ENCODE assay signal across 14 cellular contexts in the genomic region with DNA sequence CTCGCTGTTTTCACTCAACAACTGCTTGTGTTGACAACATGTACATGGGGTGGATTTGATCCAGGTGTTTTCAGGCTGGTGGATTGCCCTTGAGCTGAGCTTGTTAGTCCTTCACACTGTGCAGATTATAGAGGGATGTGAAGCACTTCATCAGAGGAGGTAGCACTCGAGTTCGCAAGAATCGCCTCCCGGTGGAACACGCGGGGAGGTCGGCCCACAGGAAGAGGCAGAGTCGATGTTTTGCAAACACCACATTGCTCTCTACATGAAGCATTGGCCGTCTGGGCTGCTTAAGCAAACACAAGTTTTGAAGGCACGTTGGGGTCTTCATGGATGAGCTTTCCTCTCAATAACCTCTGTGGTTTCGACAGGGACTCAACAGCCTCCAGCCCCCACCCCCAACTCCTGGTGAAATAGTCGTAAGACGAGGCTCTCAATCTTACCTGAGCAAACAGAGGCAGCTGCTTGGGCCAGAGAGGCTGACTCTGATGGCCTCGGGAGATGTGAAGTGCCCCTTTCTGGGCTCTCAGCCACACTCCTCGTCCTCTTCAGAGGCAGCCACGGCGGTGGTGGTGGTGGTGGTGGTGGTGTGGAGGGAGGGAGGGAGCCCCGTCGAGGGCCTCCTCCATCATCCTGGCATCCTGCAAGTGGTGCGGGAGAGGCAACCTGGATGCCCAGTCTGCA.
"Had no signal": no experiment of that assay in that cellular context is flagged by ENCODE, and none has a peak within 500 bp of the region (broad histone marks: within the 10 kb centered on the region; RNA-seq: fewer than 3 reads in every experiment).

No MANE protein-coding gene starts in this region.

- H3K36me3 ChIP-seq: heart right ventricle, tibial artery had no signal

- H3K27me3 Mint-ChIP-seq: central memory CD8-positive, alpha-beta T cell had no signal

- H3K4me1 Mint-ChIP-seq: central memory CD8-positive, alpha-beta T cell had no signal

- H3K27ac Mint-ChIP-seq: activated naive CD4-positive, alpha-beta T cell treated with anti-CD3 and anti-CD28 coated beads, Interleukin-2, amount 50 U/mL, for 72 hours had no signal

- H3K9me3 Mint-ChIP-seq: activated naive CD4-positive, alpha-beta T cell treated with anti-CD3 and anti-CD28 coated beads, Interleukin-2, amount 50 U/mL, for 72 hours had no signal

- DNase-seq: activated CD4-positive, alpha-beta T cell treated with anti-CD3 and anti-CD28 coated beads, Interleukin-2, amount 50 U/mL, for 4 hours; activated CD4-positive, CD25-positive, alpha-beta regulatory T cell treated with anti-CD3 and anti-CD28 coated beads, Interleukin-2, amount 50 U/mL, for 72 hours; activated effector memory CD4-positive, alpha-beta T cell treated with anti-CD3 and anti-CD28 coated beads, Interleukin-2, amount 50 U/mL, for 16 hours; activated T-cell treated with anti-CD3 and anti-CD28 coated beads, Interleukin-2, amount 50 U/mL, for 1 hour; amniotic stem cell; body of pancreas; cortex of kidney; effector CD8-positive, alpha-beta T cell; heart right ventricle; islet precursor cell; tibial artery had no signal

- ATAC-seq: activated naive CD4-positive, alpha-beta T cell treated with anti-CD3 and anti-CD28 coated beads, Interleukin-2, amount 50 U/mL, for 72 hours; body of pancreas; heart right ventricle; left lobe of liver had no signal

- H3K4me3 Mint-ChIP-seq: central memory CD8-positive, alpha-beta T cell had no signal

- H3K36me3 Mint-ChIP-seq: activated naive CD4-positive, alpha-beta T cell treated with anti-CD3 and anti-CD28 coated beads, Interleukin-2, amount 50 U/mL, for 72 hours had no signal

- H3K27me3 ChIP-seq: body of pancreas, tibial artery had no signal

- H3K4me1 ChIP-seq: body of pancreas, heart right ventricle, tibial artery had no signal

- H3K27ac ChIP-seq: body of pancreas, heart right ventricle, tibial artery had no signal

- H3K9me3 ChIP-seq: body of pancreas, heart right ventricle, tibial artery had no signal

- H3K4me3 ChIP-seq: body of pancreas, heart right ventricle, tibial artery had no signal
